ENCODE assay signal across 23 cellular contexts in genomic region chr17:31587462-31587861, GRCh38.
DNase-seq lines count a peak whose midpoint lies in the region; ATAC-seq lines count a peak whose summit lies in the region.
"Had no signal": no experiment of that assay in that cellular context is flagged by ENCODE, and none has a peak within 500 bp of the region (broad histone marks: within the 10 kb centered on the region; RNA-seq: fewer than 3 reads in every experiment).

No MANE protein-coding gene starts in this region.

- no peaks in the 10 kb centered on the region for H3K27me3 ChIP-seq in right cardiac atrium (ENCODE audit: control insufficient read depth, insufficient read depth)
- H3K27me3 ChIP-seq in mesenchymal stem cell (ENCODE audit: control insufficient read depth in 1 of 2, insufficient read depth in 1 of 2, low read length in 2 of 2), result no peaks in the 10 kb centered on the region
- no peaks in the 10 kb centered on the region for H3K27me3 ChIP-seq in H7 (ENCODE audit: control insufficient read depth, insufficient read depth, low read length)
- H3K27me3 ChIP-seq: breast epithelium, heart right ventricle had no signal

- intact Hi-C loops in left ventricle myocardium superior (cut with micrococcal nuclease), result no loop called here
- intact Hi-C loops in right cardiac atrium (cut with DNase I), result no loop called here

- no peak overlapping the region for H4K91ac ChIP-seq in mesenchymal stem cell (ENCODE audit: low read length)

- peaks cover 25% of the 10 kb centered on the region for H3K79me1 ChIP-seq in mesenchymal stem cell (replicated peaks; ENCODE audit: low read length, poor library complexity, severe bottlenecking)

- H3K4me1 ChIP-seq in right cardiac atrium (ENCODE audit: control insufficient read depth, insufficient read depth, low read length), result peaks cover 2% of the 10 kb centered on the region
- peaks cover 5% of the 10 kb centered on the region for H3K4me1 ChIP-seq in mesenchymal stem cell (ENCODE audit: control insufficient read depth, insufficient read depth, low read depth, low read length)
- H3K4me1 ChIP-seq: breast epithelium had no signal

- ATAC-seq in left ventricle myocardium superior, result peak; percentile 36
- no peak for ATAC-seq in right cardiac atrium
- ATAC-seq in HG02970 (IDR thresholded peaks at IDR 0.05; ENCODE audit: low FRiP score, unreplicated experiment), result no peak

- no peak overlapping the region for H4K8ac ChIP-seq in mesenchymal stem cell (ENCODE audit: low read length)

- H3K23ac ChIP-seq in mesenchymal stem cell (ENCODE audit: low read length in 2 of 2), result no peak overlapping the region

- H3K18ac ChIP-seq in mesenchymal stem cell (ENCODE audit: low read depth in 1 of 2, low read length in 2 of 2), result no peak overlapping the region

- no peak overlapping the region for H2BK15ac ChIP-seq in mesenchymal stem cell (ENCODE audit: low read depth, poor library complexity, severe bottlenecking)

- H3K36me3 ChIP-seq in mesenchymal stem cell (ENCODE audit: control insufficient read depth in 1 of 2, insufficient read depth in 2 of 2, low read depth in 1 of 2, low read length in 2 of 2) (peaks cover 38 to 85% of the 10 kb centered on the region in 2 experiments), H7 (replicated peaks; ENCODE audit: control insufficient read depth, insufficient read depth, low read length) (no peaks in the 10 kb centered on the region)
- H3K36me3 ChIP-seq: breast epithelium had no signal

- no peak overlapping the region for H3K27ac ChIP-seq in right cardiac atrium (ENCODE audit: low read length)
- H3K27ac ChIP-seq in mesenchymal stem cell (ENCODE audit: low read length, poor library complexity, severe bottlenecking), result no peak overlapping the region
- H3K27ac ChIP-seq: VCaP had no signal

- no peaks in the 10 kb centered on the region for H3K9me3 ChIP-seq in right cardiac atrium (ENCODE audit: control insufficient read depth, low read length)
- no peaks in the 10 kb centered on the region for H3K9me3 ChIP-seq in mesenchymal stem cell (ENCODE audit: control insufficient read depth, low read length)
- H3K9me3 ChIP-seq: breast epithelium, heart right ventricle had no signal

- H3K14ac ChIP-seq in mesenchymal stem cell (ENCODE audit: low read length in 2 of 2), result no peak overlapping the region

- no peak overlapping the region for H2AK5ac ChIP-seq in mesenchymal stem cell (ENCODE audit: low read length, severe bottlenecking)

- no peak overlapping the region for H2BK5ac ChIP-seq in mesenchymal stem cell (ENCODE audit: low read depth, low read length, poor library complexity, severe bottlenecking)

- H3K4me3 ChIP-seq in right cardiac atrium (ENCODE audit: low read length) (no peak overlapping the region), mesenchymal stem cell (ENCODE audit: insufficient read depth in 1 of 2, low read depth in 1 of 2, low read length in 2 of 2) (no peak overlapping the region), H7 (ENCODE audit: insufficient read depth, low read depth, low read length) (no peak overlapping the region)
- H3K4me3 ChIP-seq: breast epithelium, heart right ventricle had no signal

- H3K4ac ChIP-seq in mesenchymal stem cell (ENCODE audit: low read depth in 1 of 2, low read length in 2 of 2), result no peak overlapping the region

- H3K4me2 ChIP-seq in mesenchymal stem cell (ENCODE audit: low read length, poor library complexity, severe bottlenecking), result no peak overlapping the region

- H2BK120ac ChIP-seq in mesenchymal stem cell (ENCODE audit: low read depth, low read length), result no peak overlapping the region

- no peak overlapping the region for H2AFZ ChIP-seq in mesenchymal stem cell (ENCODE audit: low read depth, low read length)

- no peak overlapping the region for H2BK12ac ChIP-seq in mesenchymal stem cell (ENCODE audit: low read length in 2 of 2)

- DNase-seq in left ventricle myocardium superior (no peak), right cardiac atrium (no peak), NCI-H748 (lab: John Stamatoyannopoulos, UW; ENCODE audit: unreplicated experiment) (peak; percentile 85), mesenchymal stem cell (no peak), H7 (no peak), GM03348 (ENCODE audit: low spot score) (no peak)
- DNase-seq: ACHN; activated CD4-positive, alpha-beta T cell treated with anti-CD3 and anti-CD28 coated beads for 48 hours; activated naive CD4-positive, alpha-beta T cell treated with Interleukin-2 at 50 U/mL for 16 hours; activated T-cell treated with anti-CD3 and anti-CD28 coated beads, Interleukin-2, amount 50 U/mL, for 48 hours; amniotic stem cell; C1 segment of cervical spinal cord; Calu3; effector memory CD4-positive, alpha-beta T cell; erythroblast; heart right ventricle; mesendoderm; NCI-H510A; RPMI8226; stimulated activated CD8-positive, alpha-beta memory T cell treated with anti-CD3 and anti-CD28 coated beads, Interleukin-4, amount 100 ng/mL, for 48 hours had no signal

- 81% methylated on average over 4 of the region's 4 CpGs for WGBS in right cardiac atrium
- 95% methylated on average over 4 of the region's 4 CpGs for WGBS in mesenchymal stem cell

- peak overlapping the region; percentile 59 for H3K9ac ChIP-seq in mesenchymal stem cell (ENCODE audit: low read length)
